ENCODE assay signal across 14 cellular contexts in genomic region chr5:6176294-6176693, GRCh38.
"Had no signal": no experiment of that assay in that cellular context is flagged by ENCODE, and none has a peak within 500 bp of the region (broad histone marks: within the 10 kb centered on the region; RNA-seq: fewer than 3 reads in every experiment).

No MANE protein-coding gene starts in this region.

- DNase-seq: activated CD4-positive, alpha-beta T cell treated with anti-CD3 and anti-CD28 coated beads, Interleukin-2, amount 50 U/mL, for 4 hours; activated CD4-positive, CD25-positive, alpha-beta regulatory T cell treated with anti-CD3 and anti-CD28 coated beads, Interleukin-2, amount 50 U/mL, for 72 hours; activated T-cell treated with anti-CD3 and anti-CD28 coated beads, Interleukin-2, amount 50 U/mL, for 1 hour; amniotic stem cell; body of pancreas; central memory CD4-positive, alpha-beta T cell; left ventricle myocardium superior; mesendoderm; stimulated activated CD4-positive, alpha-beta T cell treated with anti-CD3 and anti-CD28 coated beads, Interleukin-2, amount 100 ng/mL, for 24 hours; stimulated activated naive CD4-positive, alpha-beta T cell; substantia nigra; transverse colon had no signal

- ATAC-seq: activated naive CD4-positive, alpha-beta T cell treated with anti-CD3 and anti-CD28 coated beads, Interleukin-2, amount 50 U/mL, for 72 hours; body of pancreas; left ventricle myocardium superior; sciatic nerve had no signal
